Comparison of ENCODE assay signal across 18 cellular contexts in the genomic region with DNA sequence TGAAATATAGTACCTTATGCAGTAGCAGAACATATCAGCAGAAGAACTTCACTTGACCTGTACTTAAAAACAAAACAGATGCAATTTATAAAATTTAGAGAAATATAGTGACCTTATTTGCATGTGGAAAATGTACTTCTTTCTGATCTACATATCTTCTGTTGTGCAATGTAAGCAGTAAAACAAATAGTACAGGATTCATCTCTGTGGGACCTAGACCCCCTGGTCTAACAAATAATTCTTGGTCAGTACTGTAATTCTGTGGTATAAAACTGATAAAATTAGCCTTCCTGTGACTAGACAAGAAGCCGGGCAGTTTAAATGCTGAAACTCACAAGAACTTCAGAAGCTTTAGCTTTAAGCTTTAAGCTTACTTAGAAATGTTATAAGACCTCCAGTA. TPM values are rescaled to one million over a fixed set of nuclear protein-coding genes. Genes with fewer than 3 reads are reported as not detected.
A peak's percentile ranks its signal among the peaks of the same experiment; 100 is the strongest.
DNase-seq lines count a peak whose midpoint lies in the region; ATAC-seq and TF ChIP-seq lines count a peak whose summit lies in the region.
"Had no signal": no experiment of that assay in that cellular context is flagged by ENCODE, and none has a peak within 500 bp of the region (broad histone marks: within the 10 kb centered on the region; RNA-seq: fewer than 3 reads in every experiment).

No MANE protein-coding gene starts in this region.

- H3K4me2 ChIP-seq in OCI-LY7 (ENCODE audit: low read length), result peak overlapping the region; percentile 78

- POLR2A ChIA-PET in OCI-LY7 (lab: Charles Lee), result interaction anchor here (0.6 to 8.2 kb wide), 11 partner anchors 11 to 246 kb away, joined by 3 to 79 read pairs (median 5); no protein-coding TSS in a partner anchor

- CTCF ChIA-PET in OCI-LY7 (lab: Charles Lee; ENCODE audit: unreplicated experiment), result interaction anchor here (1.0 kb wide), 1 partner anchor 246 kb away, joined by 3 read pairs; no protein-coding TSS in a partner anchor

- ATAC-seq in SK-N-SH treated with all-trans-retinoic acid at 6 μM for 48 hours, result no peak
- ATAC-seq: heart right ventricle, mucosa of descending colon had no signal

- no peak for DNase-seq in activated naive CD8-positive, alpha-beta T cell treated with anti-CD3 and anti-CD28 coated beads for 36 hours
- DNase-seq in OCI-LY7 (ENCODE audit: low spot score) (no peak), choroid plexus epithelial cell (ENCODE audit: low read depth) (peak; percentile 63), spleen (no peak), NOMO-1 treated with DMSO at 0.1 percent for 48 hours (lab: John Stamatoyannopoulos, UW; ENCODE audit: unreplicated experiment) (no peak), ACHN (no peak)
- DNase-seq: DMS153, heart right ventricle, IMR-90, kidney, mucosa of descending colon, MV-4-11, NCI-H2081, NCI-H526, stomach had no signal

- H3K27ac Mint-ChIP-seq in activated naive CD8-positive, alpha-beta T cell, result peak overlapping the region; percentile 41
- no peak overlapping the region for H3K27ac Mint-ChIP-seq in activated naive CD8-positive, alpha-beta T cell treated with anti-CD3 and anti-CD28 coated beads for 36 hours
- H3K27ac Mint-ChIP-seq: dendritic cell treated with granulocyte-macrophage colony-stimulating factor and Interleukin-4, amounts not matched to agents 40 ng/mL and 50 ng/mL, for 4 days had no signal

- no peaks in the 10 kb centered on the region for H3K9me3 ChIP-seq in OCI-LY7 (ENCODE audit: low read length)
- H3K9me3 ChIP-seq in spleen, result no peaks in the 10 kb centered on the region
- H3K9me3 ChIP-seq: heart right ventricle, mucosa of descending colon, stomach had no signal

- TF ChIP-seq POLR2A in spleen (IDR thresholded peaks at IDR 0.05), result no peak

- no peaks in the 10 kb centered on the region for H3K9me3 Mint-ChIP-seq in activated naive CD8-positive, alpha-beta T cell (ENCODE audit: low read depth)
- H3K9me3 Mint-ChIP-seq in activated naive CD8-positive, alpha-beta T cell treated with anti-CD3 and anti-CD28 coated beads for 36 hours, result no peaks in the 10 kb centered on the region
- H3K9me3 Mint-ChIP-seq: dendritic cell treated with granulocyte-macrophage colony-stimulating factor and Interleukin-4, amounts not matched to agents 40 ng/mL and 50 ng/mL, for 4 days had no signal

- peaks cover 100% of the 10 kb centered on the region for H3K79me2 ChIP-seq in OCI-LY7 (ENCODE audit: insufficient read depth, low read depth, low read length)

- peaks cover 73% of the 10 kb centered on the region for H4K20me1 ChIP-seq in OCI-LY7 (ENCODE audit: insufficient read depth, low read length)

- H3K27ac ChIP-seq in OCI-LY7 (ENCODE audit: low read depth, low read length, poor library complexity, severe bottlenecking) (peak overlapping the region; percentile 88), spleen (peak overlapping the region in 7 of 8 donors; percentile 22 to 81 (median 57))
- H3K27ac ChIP-seq: stomach had no signal

- in situ Hi-C loops in ACHN (cut with HindIII; ENCODE audit: low pct_ligation_motif_present, low pct_unique_long_range_greater_than_20kb, low sequenced_read_pairs), result no loop called here

- intact Hi-C loops in OCI-LY7 (cut with micrococcal nuclease; ENCODE audit: unreplicated experiment) (loop anchor here (5.0 kb wide), 1 partner anchor 240 kb away; no protein-coding TSS in a partner anchor), spleen (cut with DNase I; ENCODE audit: low total_unique reads) (loop anchor here (10.0 kb wide), 1 partner anchor 132 kb away; no protein-coding TSS in a partner anchor)

- peaks cover 93% of the 10 kb centered on the region for H3K4me1 ChIP-seq in OCI-LY7 (ENCODE audit: insufficient read depth, low read length, poor library complexity, severe bottlenecking)
- H3K4me1 ChIP-seq in spleen, result peaks cover 61 to 100% (median 93%) of the 10 kb centered on the region in 6 donors

- TF ChIP-seq CTCF in OCI-LY7 (conservative IDR thresholded peaks at IDR 0.05; ENCODE audit: low read length) (no peak), choroid plexus epithelial cell (conservative IDR thresholded peaks at IDR 0.05; ENCODE audit: low read depth, low read length) (no peak), spleen (IDR thresholded peaks at IDR 0.05 in 8 of 11, conservative IDR thresholded peaks at IDR 0.05 in 3 of 11) (no peak)

- H3K4me3 Mint-ChIP-seq in activated naive CD8-positive, alpha-beta T cell, result peak overlapping the region; percentile 30
- no peak overlapping the region for H3K4me3 Mint-ChIP-seq in activated naive CD8-positive, alpha-beta T cell treated with anti-CD3 and anti-CD28 coated beads for 36 hours
- H3K4me3 Mint-ChIP-seq: dendritic cell treated with granulocyte-macrophage colony-stimulating factor and Interleukin-4, amounts not matched to agents 40 ng/mL and 50 ng/mL, for 4 days had no signal

- H3K36me3 ChIP-seq in OCI-LY7 (ENCODE audit: insufficient read depth, low read length) (peaks cover 17% of the 10 kb centered on the region), spleen (peaks cover 0 to 14% (median 5%) of the 10 kb centered on the region in 6 donors)

- H3K4me1 Mint-ChIP-seq in activated naive CD8-positive, alpha-beta T cell (ENCODE audit: low read depth), result peaks cover 88% of the 10 kb centered on the region
- peaks cover 73% of the 10 kb centered on the region for H3K4me1 Mint-ChIP-seq in activated naive CD8-positive, alpha-beta T cell treated with anti-CD3 and anti-CD28 coated beads for 36 hours

- H3K9me2 ChIP-seq in OCI-LY7 (ENCODE audit: insufficient read depth, low read length), result no peaks in the 10 kb centered on the region

- no peak overlapping the region for H2AFZ ChIP-seq in OCI-LY7 (ENCODE audit: low read length)

- no peaks in the 10 kb centered on the region for H3K27me3 ChIP-seq in spleen (replicated peaks in 1 of 7)
- H3K27me3 ChIP-seq: heart right ventricle, stomach had no signal

- peak overlapping the region; percentile 22 for H3K4me3 ChIP-seq in OCI-LY7 (ENCODE audit: low read depth, low read length, poor library complexity, severe bottlenecking)
- peak overlapping the region; percentile 3 for H3K4me3 ChIP-seq in choroid plexus epithelial cell (ENCODE audit: low read depth, low read length)
- H3K4me3 ChIP-seq in spleen, result no peak overlapping the region
- H3K4me3 ChIP-seq: heart right ventricle, mucosa of descending colon, stomach had no signal

- WGBS in spleen, 5 donors, result 15 to 41% (median 27%) methylated on average over 1 of the region's 1 CpG

- BruUV-seq in OCI-LY7 (replicated peaks; lab: Mats Ljungman, UMichigan), result no TSS peak

- no peaks in the 10 kb centered on the region for H3K27me3 Mint-ChIP-seq in activated naive CD8-positive, alpha-beta T cell
- no peaks in the 10 kb centered on the region for H3K27me3 Mint-ChIP-seq in activated naive CD8-positive, alpha-beta T cell treated with anti-CD3 and anti-CD28 coated beads for 36 hours
- H3K27me3 Mint-ChIP-seq: dendritic cell treated with granulocyte-macrophage colony-stimulating factor and Interleukin-4, amounts not matched to agents 40 ng/mL and 50 ng/mL, for 4 days had no signal

- no peaks in the 10 kb centered on the region for H3K36me3 Mint-ChIP-seq in activated naive CD8-positive, alpha-beta T cell
- H3K36me3 Mint-ChIP-seq in activated naive CD8-positive, alpha-beta T cell treated with anti-CD3 and anti-CD28 coated beads for 36 hours, result peaks cover 17% of the 10 kb centered on the region

TF ChIP-seq in SK-N-SH treated with all-trans-retinoic acid at 6 μM for 48 hours, 23 proteins besides CTCF, POLR2A, EP300 and RAD21:
- TF ChIP-seq ZFP30 (CRISPR knock-in tag; IDR thresholded peaks at IDR 0.05), result no peak
- no peak for TF ChIP-seq ISL1 (CRISPR knock-in tag; IDR thresholded peaks at IDR 0.05)
- TF ChIP-seq OSR1 (CRISPR knock-in tag; IDR thresholded peaks at IDR 0.05), result no peak
- TF ChIP-seq, protein P1, sequence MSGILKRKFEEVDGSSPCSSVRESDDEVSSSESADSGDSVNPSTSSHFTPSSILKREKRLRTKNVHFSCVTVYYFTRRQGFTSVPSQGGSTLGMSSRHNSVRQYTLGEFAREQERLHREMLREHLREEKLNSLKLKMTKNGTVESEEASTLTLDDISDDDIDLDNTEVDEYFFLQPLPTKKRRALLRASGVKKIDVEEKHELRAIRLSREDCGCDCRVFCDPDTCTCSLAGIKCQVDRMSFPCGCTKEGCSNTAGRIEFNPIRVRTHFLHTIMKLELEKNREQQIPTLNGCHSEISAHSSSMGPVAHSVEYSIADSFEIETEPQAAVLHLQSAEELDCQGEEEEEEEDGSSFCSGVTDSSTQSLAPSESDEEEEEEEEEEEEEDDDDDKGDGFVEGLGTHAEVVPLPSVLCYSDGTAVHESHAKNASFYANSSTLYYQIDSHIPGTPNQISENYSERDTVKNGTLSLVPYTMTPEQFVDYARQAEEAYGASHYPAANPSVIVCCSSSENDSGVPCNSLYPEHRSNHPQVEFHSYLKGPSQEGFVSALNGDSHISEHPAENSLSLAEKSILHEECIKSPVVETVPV (CRISPR knock-in tag; IDR thresholded peaks at IDR 0.05), result no peak

RNA-seq across cellular contexts. Expression of a gene that starts 21.6 kb away (rescaled TPM):
- total RNA-seq in activated naive CD8-positive, alpha-beta T cell treated with anti-CD3 and anti-CD28 coated beads for 36 hours, result 100 to 1,000 TPM; 157 to 158 TPM
- total RNA-seq in OCI-LY7 (2014; rRNA removed; shearing (Covaris generic)), result 59.5 and 71.7 TPM in 2 replicates
- total RNA-seq in OCI-LY7 (2022), result 88.1 and 93.7 TPM in 2 replicates
- total RNA-seq in spleen, result 100 to 1,000 TPM; 177 to 312 (median 248) TPM
- 10 to 100 TPM; 34.6 to 44.8 (median 43.7) TPM for polyA plus RNA-seq in spleen

RNA-seq across cellular contexts. Expression of a gene that starts 45.3 kb away (rescaled TPM):
- 10 to 100 TPM in 1 of 2 experiments, 1 to 10 TPM in 1; 9.2 to 10.2 TPM for total RNA-seq in activated naive CD8-positive, alpha-beta T cell treated with anti-CD3 and anti-CD28 coated beads for 36 hours
- 10.5 and 11.7 TPM in 2 replicates for total RNA-seq in OCI-LY7 (2014; rRNA removed; shearing (Covaris generic))
- total RNA-seq in OCI-LY7 (2022), result 9.5 and 12.1 TPM in 2 replicates
- 10 to 100 TPM in 1 of 7 donors, 1 to 10 TPM in 6; 4.8 to 12.2 (median 6.8) TPM for total RNA-seq in spleen
- 1 to 10 TPM; 3.3 to 5.3 (median 5.2) TPM for polyA plus RNA-seq in spleen

Comparison
In these comparisons a context has a peak if more than half of its experiments do, and no peak if none do; other contexts are left out.
1. H3K4me3 ChIP-seq: peak in OCI-LY7 (single experiment) and choroid plexus epithelial cell (single experiment); none in spleen (0 of 8).